In genomic region chr9:42568942-42569556, GRCh38 we compare ENCODE assay signal across 7 cellular contexts.
A peak's percentile ranks its signal among the peaks of the same experiment; 100 is the strongest.
DNase-seq lines count a peak whose midpoint lies in the region; ATAC-seq and TF ChIP-seq lines count a peak whose summit lies in the region.
"Not testable (repeated sequence)": the region's sequence is repeated elsewhere in the genome, so short reads cannot be mapped to it uniquely, and the experiment has no call there.

No MANE protein-coding gene starts in this region.

- H3K27ac ChIP-seq in HUES64 (ENCODE audit: low read depth, low read length) = not testable (repeated sequence)

- H3K9ac ChIP-seq in HUES64 (ENCODE audit: low read depth, low read length) = not testable (repeated sequence)

- POLR2A ChIA-PET in MCF 10A (lab: Yijun Ruan, JAX) = not testable (repeated sequence)

- ATAC-seq in mucosa of descending colon = not testable (repeated sequence)

- H3K9me3 Mint-ChIP-seq in MCF 10A (ENCODE audit: unreplicated experiment) = not testable (repeated sequence)

- not testable (repeated sequence) for H3K9me3 ChIP-seq in HUES64 (ENCODE audit: insufficient read depth, low read depth, low read length); mucosa of descending colon

- H3K36me3 ChIP-seq in HUES64 (ENCODE audit: insufficient read depth, low read length); mucosa of descending colon (ENCODE audit: low read depth): not testable (repeated sequence)

- CTCF ChIA-PET in MCF 10A (lab: Yijun Ruan, JAX) = not testable (repeated sequence)

- TSS peak; percentile 88 for BruUV-seq in MCF 10A (replicated peaks; lab: Mats Ljungman, UMichigan)

- not testable (repeated sequence) for H3K4me1 Mint-ChIP-seq in MCF 10A (ENCODE audit: insufficient read depth, unreplicated experiment)

- 57% methylated on average over 8 of the region's 34 CpGs for WGBS in HUES64

- intact Hi-C loops in MCF 10A (cut with micrococcal nuclease); mucosa of descending colon (cut with DNase I, micrococcal nuclease): not testable (repeated sequence)

- H3K4me1 ChIP-seq in HUES64 (ENCODE audit: insufficient read depth, low read length); mucosa of descending colon (ENCODE audit: low read depth): not testable (repeated sequence)

- H3K27ac Mint-ChIP-seq in MCF 10A (ENCODE audit: low read depth, unreplicated experiment) = not testable (repeated sequence)

- not testable (repeated sequence) for TF ChIP-seq CTCF in MCF 10A (IDR thresholded peaks at IDR 0.05; ENCODE audit: unreplicated experiment); fibroblast of the aortic adventitia (IDR thresholded peaks at IDR 0.05; ENCODE audit: insufficient read depth, low read length); mucosa of descending colon (IDR thresholded peaks at IDR 0.05)

- not testable (repeated sequence) for H3K36me3 Mint-ChIP-seq in MCF 10A (ENCODE audit: insufficient read depth, unreplicated experiment)

- H3K4me3 Mint-ChIP-seq in MCF 10A (ENCODE audit: unreplicated experiment) = not testable (repeated sequence)

- 0 out of 2 replicates have a peak overlapping the region, but pooled peaks have one; percentile 31 for H3K4me3 ChIP-seq in HUES64 (ENCODE audit: low read length)
- H3K4me3 ChIP-seq in fibroblast of the aortic adventitia (ENCODE audit: low read depth, low read length) = peak overlapping the region; percentile 56
- H3K4me3 ChIP-seq in mucosa of descending colon = not testable (repeated sequence)

- peak; percentile 5 to 14 for DNase-seq in activated CD4-positive, alpha-beta T cell treated with anti-CD3 and anti-CD28 coated beads, Interleukin-2, amount 50 U/mL, for 48 hours
- peak; percentile 66 for DNase-seq in activated effector memory CD4-positive, alpha-beta T cell treated with anti-CD3 and anti-CD28 coated beads, Interleukin-2, amount 50 U/mL, for 16 hours
- not testable (repeated sequence) for DNase-seq in MCF 10A (ENCODE audit: unreplicated experiment); fibroblast of the aortic adventitia (ENCODE audit: low read depth)
- DNase-seq in mucosa of descending colon = peak; percentile 1 to 50 (median 14)
- DNase-seq in stimulated activated CD4-positive, alpha-beta T cell treated with anti-CD3 and anti-CD28 coated beads, Interleukin-4, amount 100 ng/mL, for 1 hour = peak; percentile 8

- H3K27me3 Mint-ChIP-seq in MCF 10A (ENCODE audit: insufficient read depth, unreplicated experiment) = not testable (repeated sequence)

- H3K27me3 ChIP-seq in HUES64 (ENCODE audit: insufficient read depth, low read length) = not testable (repeated sequence)
